In genomic region chr3:34073961-34074360, GRCh38 we compare ENCODE assay signal across 1 cellular context.
TF ChIP-seq lines count a peak whose summit lies in the region.

No MANE protein-coding gene starts in this region.

TF ChIP-seq in GM23338, 12 proteins besides CTCF, POLR2A, EP300 and RAD21 (continued from another document):
- TF ChIP-seq, protein P1, sequence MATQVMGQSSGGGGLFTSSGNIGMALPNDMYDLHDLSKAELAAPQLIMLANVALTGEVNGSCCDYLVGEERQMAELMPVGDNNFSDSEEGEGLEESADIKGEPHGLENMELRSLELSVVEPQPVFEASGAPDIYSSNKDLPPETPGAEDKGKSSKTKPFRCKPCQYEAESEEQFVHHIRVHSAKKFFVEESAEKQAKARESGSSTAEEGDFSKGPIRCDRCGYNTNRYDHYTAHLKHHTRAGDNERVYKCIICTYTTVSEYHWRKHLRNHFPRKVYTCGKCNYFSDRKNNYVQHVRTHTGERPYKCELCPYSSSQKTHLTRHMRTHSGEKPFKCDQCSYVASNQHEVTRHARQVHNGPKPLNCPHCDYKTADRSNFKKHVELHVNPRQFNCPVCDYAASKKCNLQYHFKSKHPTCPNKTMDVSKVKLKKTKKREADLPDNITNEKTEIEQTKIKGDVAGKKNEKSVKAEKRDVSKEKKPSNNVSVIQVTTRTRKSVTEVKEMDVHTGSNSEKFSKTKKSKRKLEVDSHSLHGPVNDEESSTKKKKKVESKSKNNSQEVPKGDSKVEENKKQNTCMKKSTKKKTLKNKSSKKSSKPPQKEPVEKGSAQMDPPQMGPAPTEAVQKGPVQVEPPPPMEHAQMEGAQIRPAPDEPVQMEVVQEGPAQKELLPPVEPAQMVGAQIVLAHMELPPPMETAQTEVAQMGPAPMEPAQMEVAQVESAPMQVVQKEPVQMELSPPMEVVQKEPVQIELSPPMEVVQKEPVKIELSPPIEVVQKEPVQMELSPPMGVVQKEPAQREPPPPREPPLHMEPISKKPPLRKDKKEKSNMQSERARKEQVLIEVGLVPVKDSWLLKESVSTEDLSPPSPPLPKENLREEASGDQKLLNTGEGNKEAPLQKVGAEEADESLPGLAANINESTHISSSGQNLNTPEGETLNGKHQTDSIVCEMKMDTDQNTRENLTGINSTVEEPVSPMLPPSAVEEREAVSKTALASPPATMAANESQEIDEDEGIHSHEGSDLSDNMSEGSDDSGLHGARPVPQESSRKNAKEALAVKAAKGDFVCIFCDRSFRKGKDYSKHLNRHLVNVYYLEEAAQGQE (IDR thresholded peaks at IDR 0.05; ENCODE audit: unreplicated experiment): no peak
